In the genomic region with DNA sequence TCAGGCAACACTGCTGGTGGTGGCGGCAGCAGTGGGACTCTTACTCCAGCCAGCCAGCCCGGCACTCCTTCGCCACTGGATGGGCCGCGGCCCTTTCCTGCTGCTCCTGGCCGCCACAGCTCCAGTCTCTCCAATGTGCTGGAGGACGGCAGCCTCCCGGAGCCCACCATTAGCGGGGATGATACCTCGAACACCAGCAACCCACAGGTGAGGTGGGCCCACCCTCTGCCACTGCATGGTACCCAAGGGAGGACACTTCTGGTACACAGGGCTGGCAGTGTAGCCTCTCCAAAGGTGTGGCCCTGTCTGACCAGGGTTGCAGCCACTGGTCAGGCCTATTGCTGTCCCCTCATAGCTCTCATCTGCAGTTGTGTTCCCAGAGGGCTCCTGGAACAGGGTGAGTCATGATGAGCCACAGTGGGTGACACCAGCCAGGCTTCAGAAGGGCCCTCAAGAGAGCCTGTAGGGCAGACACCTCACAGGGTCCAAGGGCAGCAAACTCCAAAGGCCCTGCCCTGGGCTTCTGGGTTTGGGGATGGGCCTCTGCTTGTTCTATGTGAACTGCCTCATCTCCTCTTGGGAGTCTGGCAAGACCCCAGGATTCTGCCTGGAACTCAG, we compare ENCODE assay signal across 1 cellular context.
TF ChIP-seq lines count a peak whose summit lies in the region.

No MANE protein-coding gene starts in this region.

TF ChIP-seq in K562, 482 proteins besides CTCF, POLR2A, EP300 and RAD21:
- TF ChIP-seq TAF7 (tag; IDR thresholded peaks at IDR 0.05) (no peak), ZNF561 (CRISPR knock-in tag; conservative IDR thresholded peaks at IDR 0.05) (no peak), ATF3 (IDR thresholded peaks at IDR 0.05) (peak; percentile 20; the same call in 1 of the 2 replicates), ATF3 (CRISPR knock-in tag; conservative IDR thresholded peaks at IDR 0.05) (no peak), NRF1 (conservative IDR thresholded peaks at IDR 0.05 in 1 of 2, IDR thresholded peaks at IDR 0.05 in 1 of 2) (no peak), POLR2G (IDR thresholded peaks at IDR 0.05; ENCODE audit: low read depth, low read length) (0 out of 2 replicates have a peak, but pooled peaks have one; percentile 55), GABPB2 (CRISPR knock-in tag; conservative IDR thresholded peaks at IDR 0.05) (no peak)
- TF ChIP-seq, protein P1, sequence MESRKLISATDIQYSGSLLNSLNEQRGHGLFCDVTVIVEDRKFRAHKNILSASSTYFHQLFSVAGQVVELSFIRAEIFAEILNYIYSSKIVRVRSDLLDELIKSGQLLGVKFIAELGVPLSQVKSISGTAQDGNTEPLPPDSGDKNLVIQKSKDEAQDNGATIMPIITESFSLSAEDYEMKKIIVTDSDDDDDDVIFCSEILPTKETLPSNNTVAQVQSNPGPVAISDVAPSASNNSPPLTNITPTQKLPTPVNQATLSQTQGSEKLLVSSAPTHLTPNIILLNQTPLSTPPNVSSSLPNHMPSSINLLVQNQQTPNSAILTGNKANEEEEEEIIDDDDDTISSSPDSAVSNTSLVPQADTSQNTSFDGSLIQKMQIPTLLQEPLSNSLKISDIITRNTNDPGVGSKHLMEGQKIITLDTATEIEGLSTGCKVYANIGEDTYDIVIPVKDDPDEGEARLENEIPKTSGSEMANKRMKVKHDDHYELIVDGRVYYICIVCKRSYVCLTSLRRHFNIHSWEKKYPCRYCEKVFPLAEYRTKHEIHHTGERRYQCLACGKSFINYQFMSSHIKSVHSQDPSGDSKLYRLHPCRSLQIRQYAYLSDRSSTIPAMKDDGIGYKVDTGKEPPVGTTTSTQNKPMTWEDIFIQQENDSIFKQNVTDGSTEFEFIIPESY (CRISPR knock-in tag; IDR thresholded peaks at IDR 0.05), result peak; percentile 46; the same call in 1 of the 2 replicates
